8 cellular contexts compared by ENCODE assay signal in genomic region chr19:9309139-9309973, GRCh38. TPM values are rescaled to one million over a fixed set of nuclear protein-coding genes. Genes with fewer than 3 reads are reported as not detected.
A peak's percentile ranks its signal among the peaks of the same experiment; 100 is the strongest.
DNase-seq lines count a peak whose midpoint lies in the region; ATAC-seq, FAIRE-seq and TF ChIP-seq lines count a peak whose summit lies in the region.

ZNF699 (minus strand) TSS chr19:9309838; CDS start chr19:9305119, 4,719 bp downstream.

- peak within 1 kb of the TSS; percentile 76 for H3K9ac ChIP-seq in endothelial cell of umbilical vein (replicated peaks; ENCODE audit: extremely low read depth, insufficient read depth, low read length)

- intact Hi-C loops in endothelial cell of umbilical vein (cut with micrococcal nuclease) = loop anchor here (1.0 to 2.0 kb wide), 5 partner anchors 15 to 483 kb away; partner anchors contain the start of genes ZNF121, ZNF266, ZNF317 and ZNF559

- FAIRE-seq in HTR-8/SVneo (lab: Jason Lieb, UNC) (peak; percentile 94), endothelial cell of umbilical vein (lab: Jason Lieb, UNC) (peak; percentile 91)

- H3K4me1 ChIP-seq in endothelial cell of umbilical vein (ENCODE audit: control insufficient read depth, extremely low read depth, insufficient read depth, low read length) = peaks cover 7% of the 10 kb centered on the region

- POLR2A ChIA-PET in endothelial cell of umbilical vein (lab: Charles Lee) = interaction anchor here (0.7 kb wide), 1 partner anchor 14 kb away, joined by 5 read pairs; no protein-coding TSS in a partner anchor

- H3K79me2 ChIP-seq in endothelial cell of umbilical vein (ENCODE audit: control insufficient read depth, insufficient read depth, low read length) = peaks cover 2% of the 10 kb centered on the region

- BruUV-seq in endothelial cell of umbilical vein (replicated peaks; lab: Mats Ljungman, UMichigan) = TSS peak; percentile 56

- no peak for TF ChIP-seq POLR2A in endothelial cell of umbilical vein (IDR thresholded peaks at IDR 0.05; ENCODE audit: low read depth, low read length)

- no peaks in the 10 kb centered on the region for H3K9me1 ChIP-seq in endothelial cell of umbilical vein (replicated peaks; ENCODE audit: control insufficient read depth, extremely low read depth, insufficient read depth, low read length)

- TF ChIP-seq CTCF in endothelial cell of umbilical vein (IDR thresholded peaks at IDR 0.05; ENCODE audit: extremely low read depth in 1 of 2, insufficient read depth in 1 of 2, low read depth in 1 of 2, low read length in 2 of 2) = no peak

- CTCF ChIA-PET in endothelial cell of umbilical vein (lab: Charles Lee) = interaction anchor here (1.3 to 3.3 kb wide), 4 partner anchors 10 to 278 kb away, joined by 3 to 14 read pairs (median 4); partner anchors contain the start of genes ZNF266 and ZNF559

- dilution Hi-C loops in endothelial cell of umbilical vein (cut with MboI; ENCODE audit: extremely low pct_ligation_motif_present, low sequenced_read_pairs) = no loop called here

- peak; percentile 88 for ATAC-seq in GM21381 (IDR thresholded peaks at IDR 0.05; ENCODE audit: unreplicated experiment)

- no peaks in the 10 kb centered on the region for H3K9me3 ChIP-seq in endothelial cell of umbilical vein (replicated peaks; ENCODE audit: control insufficient read depth, insufficient read depth, low read length)

- peak within 1 kb of the TSS; percentile 52 to 88 (median 67) for H3K4me3 ChIP-seq in endothelial cell of umbilical vein (replicated peaks in 1 of 3; ENCODE audit: insufficient read depth in 1 of 3, low read depth in 1 of 3, low read length in 3 of 3)

- peak within 1 kb of the TSS; percentile 65 for H2AFZ ChIP-seq in endothelial cell of umbilical vein (ENCODE audit: low read depth, low read length)

- H3K27me3 ChIP-seq in endothelial cell of umbilical vein (ENCODE audit: control insufficient read depth in 2 of 2, insufficient read depth in 2 of 2, low read length in 2 of 2) = no peaks in the 10 kb centered on the region

- H3K4me2 ChIP-seq in endothelial cell of umbilical vein (ENCODE audit: insufficient read depth, low read length) = peak within 1 kb of the TSS; percentile 76

- peak; percentile 97 for DNase-seq in COR-L47 (lab: John Stamatoyannopoulos, UW)
- peak; percentile 96 for DNase-seq in HTR-8/SVneo (ENCODE audit: insufficient read length, low spot score)
- DNase-seq in NOMO-1 treated with DMSO at 0.1 percent for 48 hours (lab: John Stamatoyannopoulos, UW; ENCODE audit: unreplicated experiment) = peak; percentile 97
- peak; percentile 98 for DNase-seq in activated CD8-positive, alpha-beta memory T cell treated with anti-CD3 and anti-CD28 coated beads, Interleukin-2, amount 50 U/mL, for 4 hours
- peak; percentile 98 for DNase-seq in endothelial cell of umbilical vein (ENCODE audit: low read depth, low spot score)
- DNase-seq in midbrain (lab: John Stamatoyannopoulos, UW) = peak; percentile 98
- DNase-seq in stimulated activated CD8-positive, alpha-beta memory T cell treated with anti-CD3 and anti-CD28 coated beads, Interleukin-15, amount 100 ng/mL, for 48 hours (ENCODE audit: low read depth in 2 of 2) = peak; percentile 98

- no peaks in the 10 kb centered on the region for H4K20me1 ChIP-seq in endothelial cell of umbilical vein (replicated peaks; ENCODE audit: control insufficient read depth, extremely low read depth, insufficient read depth, low read length)

- H3K27ac ChIP-seq in endothelial cell of umbilical vein (ENCODE audit: insufficient read depth, low read depth, low read length) = peak within 1 kb of the TSS; percentile 55

- no peaks in the 10 kb centered on the region for H3K36me3 ChIP-seq in endothelial cell of umbilical vein (ENCODE audit: control insufficient read depth in 2 of 2, extremely low read depth in 1 of 2, insufficient read depth in 2 of 2, low read length in 2 of 2)

TF ChIP-seq in endothelial cell of umbilical vein, 7 proteins besides CTCF, POLR2A, EP300 and RAD21:
- no peak for TF ChIP-seq GATA2 (IDR thresholded peaks at IDR 0.05; ENCODE audit: insufficient read depth, insufficient read length, low read depth, low read length)
- peak; percentile 22 for TF ChIP-seq POLR2AphosphoS5 (IDR thresholded peaks at IDR 0.05; ENCODE audit: insufficient read depth, low read depth, low read length)
- TF ChIP-seq FOS (IDR thresholded peaks at IDR 0.05; ENCODE audit: borderline replicate concordance, insufficient read depth, low read length) = no peak
- no peak for TF ChIP-seq JUN (IDR thresholded peaks at IDR 0.05; ENCODE audit: borderline replicate concordance, insufficient read depth, insufficient read length, low read depth)
- no peak for TF ChIP-seq MAX (IDR thresholded peaks at IDR 0.05; ENCODE audit: insufficient read depth, insufficient read length)

RNA-seq across cellular contexts. Expression of gene ZNF699, which starts in this region (rescaled TPM):
- total RNA-seq in endothelial cell of umbilical vein = 3.9 and 4.7 TPM in 2 replicates
- 0.48 and 0.59 TPM in 2 replicates for polyA plus RNA-seq in endothelial cell of umbilical vein
- polyA plus RNA-seq in endothelial cell of umbilical vein (2011; cell fraction: cytosol; rRNA removed) = 0.48 and 0.82 TPM in 2 replicates
- polyA plus RNA-seq in endothelial cell of umbilical vein (2011; cell fraction: nucleus; rRNA removed) = 3.1 and 3.5 TPM in 2 replicates
- 0.95 and 1.1 TPM in 2 replicates for polyA plus RNA-seq in endothelial cell of umbilical vein (2012)
- 3.4 and 7.5 TPM in 2 replicates for polyA minus RNA-seq in endothelial cell of umbilical vein
- polyA minus RNA-seq in endothelial cell of umbilical vein (2011; cell fraction: cytosol; rRNA and poly(A)+ RNA removed) = 1.2 TPM
- 3.1 and 3.6 TPM in 2 replicates for polyA minus RNA-seq in endothelial cell of umbilical vein (2011; cell fraction: nucleus; rRNA and poly(A)+ RNA removed)

Comparison
In these comparisons a context has a peak if more than half of its experiments do, and no peak if none do; other contexts are left out.
1. Peak in every context shown above with its lines: DNase-seq, ATAC-seq, H3K4me3 ChIP-seq and H3K27ac ChIP-seq.